ENCODE assay signal across 8 cellular contexts in genomic region chr6:26957399-26958127, GRCh38.
DNase-seq lines count a peak whose midpoint lies in the region; ATAC-seq, FAIRE-seq and TF ChIP-seq lines count a peak whose summit lies in the region.
"Not testable (repeated sequence)": the region's sequence is repeated elsewhere in the genome, so short reads cannot be mapped to it uniquely, and the experiment has no call there.

No MANE protein-coding gene starts in this region.

- H3K9me3 Mint-ChIP-seq in activated T-helper 1 cell treated with anti-CD3 and anti-CD28 coated beads, Interleukin-12 subunit alpha, Interleukin-12 subunit beta, Interleukin-2, Interleukin-4 antibody, amounts not matched to agents 30 ng/mL and 10 ng/mL and 1 ng/mL, durations not matched to agents 14 hours and 24 hours and 36 hours: not testable (repeated sequence)

- H3K23me2 ChIP-seq in H1 (ENCODE audit: low read depth, low read length): not testable (repeated sequence)

- not testable (repeated sequence) for H3K4me1 ChIP-seq in PC-9 (replicated peaks; ENCODE audit: insufficient read depth); H1 (replicated peaks in 1 of 4; ENCODE audit: control insufficient read depth in 3 of 4, insufficient read depth in 4 of 4, low read length in 3 of 4); pancreas; transverse colon

- H3K9ac ChIP-seq in H1 (replicated peaks in 1 of 4; ENCODE audit: extremely low read depth in 1 of 4, low read depth in 3 of 4, low read length in 3 of 4): not testable (repeated sequence)

- H3K79me2 ChIP-seq in PC-9 (ENCODE audit: low read depth); H1 (ENCODE audit: control insufficient read depth in 1 of 2, insufficient read depth in 2 of 2, low read length in 2 of 2): not testable (repeated sequence)

- not testable (repeated sequence) for H3K18ac ChIP-seq in H1 (ENCODE audit: extremely low read depth, low read length)

- peak overlapping the region; percentile 79 for H2AFZ ChIP-seq in PC-9
- not testable (repeated sequence) for H2AFZ ChIP-seq in H1 (ENCODE audit: low read length)

- H3K79me1 ChIP-seq in H1 (ENCODE audit: low read depth, low read length): not testable (repeated sequence)

- H3K14ac ChIP-seq in H1 (ENCODE audit: insufficient read length): not testable (repeated sequence)

- TF ChIP-seq POLR2A in H1 (IDR thresholded peaks at IDR 0.05; ENCODE audit: control extremely low read depth in 1 of 2, low read depth in 2 of 2, low read length in 2 of 2); transverse colon (IDR thresholded peaks at IDR 0.05): not testable (repeated sequence)

- not testable (repeated sequence) for H2BK20ac ChIP-seq in H1 (ENCODE audit: low read length)

- not testable (repeated sequence) for H3K27me3 Mint-ChIP-seq in activated T-helper 1 cell treated with anti-CD3 and anti-CD28 coated beads, Interleukin-12 subunit alpha, Interleukin-12 subunit beta, Interleukin-2, Interleukin-4 antibody, amounts not matched to agents 30 ng/mL and 10 ng/mL and 1 ng/mL, durations not matched to agents 14 hours and 24 hours and 36 hours (ENCODE audit: insufficient read depth)

- H3K27ac Mint-ChIP-seq in activated T-helper 1 cell treated with anti-CD3 and anti-CD28 coated beads, Interleukin-12 subunit alpha, Interleukin-12 subunit beta, Interleukin-2, Interleukin-4 antibody, amounts not matched to agents 30 ng/mL and 10 ng/mL and 1 ng/mL, durations not matched to agents 14 hours and 24 hours and 36 hours: not testable (repeated sequence)

- not testable (repeated sequence) for TF ChIP-seq EP300 in H1 (IDR thresholded peaks at IDR 0.05; ENCODE audit: borderline replicate concordance in 1 of 2, low read depth in 2 of 2, low read length in 2 of 2); transverse colon (IDR thresholded peaks at IDR 0.05; ENCODE audit: low read depth)

- intact Hi-C loops in PC-9 (cut with micrococcal nuclease; ENCODE audit: unreplicated experiment); activated T-helper 1 cell treated with anti-CD3 and anti-CD28 coated beads, Interleukin-12 subunit alpha, Interleukin-12 subunit beta, Interleukin-2, Interleukin-4 antibody, amounts not matched to agents 30 ng/mL and 10 ng/mL and 1 ng/mL, durations not matched to agents 14 hours and 24 hours and 36 hours (cut with micrococcal nuclease); pancreas (cut with DNase I); transverse colon (cut with DNase I; ENCODE audit: low total_unique reads): not testable (repeated sequence)

- not testable (repeated sequence) for H4K91ac ChIP-seq in H1 (replicated peaks; ENCODE audit: insufficient read length, low read length)

- not testable (repeated sequence) for ATAC-seq in pancreas

- H3K4me2 ChIP-seq in PC-9 (peak overlapping the region; percentile 94), H1 (ENCODE audit: insufficient read depth in 1 of 2, low read depth in 2 of 2, low read length in 2 of 2) (peak overlapping the region; percentile 54 to 56)

- H2BK15ac ChIP-seq in H1 (ENCODE audit: low read length): not testable (repeated sequence)

- H4K8ac ChIP-seq in H1 (ENCODE audit: extremely low read depth, insufficient read depth, low read length): not testable (repeated sequence)

- H3K4me3 ChIP-seq in PC-9: peak overlapping the region; percentile 69
- H3K4me3 ChIP-seq in H1 (ENCODE audit: extremely low read depth in 1 of 4, insufficient read depth in 2 of 4, low read depth in 3 of 4, low read length in 4 of 4): peak overlapping the region in 3 of 4 experiments; percentile 12 to 60 (median 43); a peak in 5 of 8 replicates
- peak overlapping the region in 3 of 4 donors; percentile 51 to 60 (median 58) for H3K4me3 ChIP-seq in pancreas
- peak overlapping the region in 3 of 4 donors; percentile 70 to 81 (median 72) for H3K4me3 ChIP-seq in transverse colon

- peak overlapping the region; percentile 53 for H3K27ac ChIP-seq in PC-9
- not testable (repeated sequence) for H3K27ac ChIP-seq in H1 (ENCODE audit: low read depth, low read length)
- H3K27ac ChIP-seq in pancreas: peak overlapping the region; percentile 79 to 92 (median 90)
- peak overlapping the region; percentile 92 to 94 (median 93) for H3K27ac ChIP-seq in transverse colon

- H4K5ac ChIP-seq in H1 (ENCODE audit: insufficient read length, low read depth, low read length): not testable (repeated sequence)

- not testable (repeated sequence) for H3K36me3 Mint-ChIP-seq in activated T-helper 1 cell treated with anti-CD3 and anti-CD28 coated beads, Interleukin-12 subunit alpha, Interleukin-12 subunit beta, Interleukin-2, Interleukin-4 antibody, amounts not matched to agents 30 ng/mL and 10 ng/mL and 1 ng/mL, durations not matched to agents 14 hours and 24 hours and 36 hours (ENCODE audit: low read depth)

- not testable (repeated sequence) for H3K36me3 ChIP-seq in PC-9 (ENCODE audit: low read depth); H1 (ENCODE audit: control insufficient read depth in 2 of 4, insufficient read depth in 4 of 4, low read length in 3 of 4); pancreas; transverse colon

- H4K20me1 ChIP-seq in PC-9 (ENCODE audit: insufficient read depth); H1 (replicated peaks in 1 of 2; ENCODE audit: control insufficient read depth in 1 of 2, insufficient read depth in 2 of 2, low read length in 2 of 2): not testable (repeated sequence)

- H3K4ac ChIP-seq in H1 (replicated peaks; ENCODE audit: insufficient read length, low read depth, low read length): not testable (repeated sequence)

- not testable (repeated sequence) for H3K4me1 Mint-ChIP-seq in activated T-helper 1 cell treated with anti-CD3 and anti-CD28 coated beads, Interleukin-12 subunit alpha, Interleukin-12 subunit beta, Interleukin-2, Interleukin-4 antibody, amounts not matched to agents 30 ng/mL and 10 ng/mL and 1 ng/mL, durations not matched to agents 14 hours and 24 hours and 36 hours (ENCODE audit: low read depth)

- not testable (repeated sequence) for H3F3A ChIP-seq in PC-9 (ENCODE audit: insufficient read depth, low read depth)

- POLR2A ChIA-PET in PC-9 (lab: Charles Lee; ENCODE audit: unreplicated experiment); H1 (lab: Charles Lee; ENCODE audit: partially characterized antibody): not testable (repeated sequence)

- CTCF ChIA-PET in PC-9 (lab: Charles Lee): interaction anchor here (0.6 kb wide), 1 partner anchor 913 kb away, joined by 3 read pairs; no protein-coding TSS in a partner anchor
- CTCF ChIA-PET in H1 (lab: Charles Lee; ENCODE audit: partially characterized antibody): not testable (repeated sequence)

- not testable (repeated sequence) for H3K9me3 ChIP-seq in PC-9 (ENCODE audit: insufficient read depth, low read depth); H1 (ENCODE audit: insufficient read depth in 2 of 2, low read depth in 1 of 2, low read length in 1 of 2); pancreas; transverse colon

- not testable (repeated sequence) for H3K9me2 ChIP-seq in PC-9 (ENCODE audit: insufficient read depth)

- not testable (repeated sequence) for H3K23ac ChIP-seq in H1 (ENCODE audit: insufficient read length)

- H3K4me3 Mint-ChIP-seq in activated T-helper 1 cell treated with anti-CD3 and anti-CD28 coated beads, Interleukin-12 subunit alpha, Interleukin-12 subunit beta, Interleukin-2, Interleukin-4 antibody, amounts not matched to agents 30 ng/mL and 10 ng/mL and 1 ng/mL, durations not matched to agents 14 hours and 24 hours and 36 hours: peak overlapping the region; percentile 84

- H2BK5ac ChIP-seq in H1 (ENCODE audit: low read depth, low read length): not testable (repeated sequence)

- not testable (repeated sequence) for H3K56ac ChIP-seq in H1 (replicated peaks; ENCODE audit: insufficient read length, low read depth, low read length)

- not testable (repeated sequence) for H2AK5ac ChIP-seq in H1 (ENCODE audit: low read depth, low read length)

- TF ChIP-seq RAD21 in H1 (IDR thresholded peaks at IDR 0.05 in 1 of 2, conservative IDR thresholded peaks at IDR 0.05 in 1 of 2; ENCODE audit: low read depth in 2 of 2, low read length in 2 of 2): not testable (repeated sequence)

- TF ChIP-seq CTCF in PC-9 (conservative IDR thresholded peaks at IDR 0.05); H1 (IDR thresholded peaks at IDR 0.05; ENCODE audit: control extremely low read depth in 1 of 3, insufficient read depth in 1 of 3, low read depth in 1 of 3, low read length in 3 of 3); pancreas (IDR thresholded peaks at IDR 0.05); transverse colon (IDR thresholded peaks at IDR 0.05): not testable (repeated sequence)

- TSS peak; percentile 91 for BruUV-seq in PC-9 (replicated peaks; lab: Mats Ljungman, UMichigan)

- not testable (repeated sequence) for H2BK120ac ChIP-seq in H1 (replicated peaks; ENCODE audit: low read depth, low read length)

- H3K27me3 ChIP-seq in PC-9 (ENCODE audit: insufficient read depth, low read depth); H1 (replicated peaks in 1 of 4; ENCODE audit: control insufficient read depth in 3 of 4, extremely low read depth in 1 of 4, insufficient read depth in 3 of 4, low read length in 3 of 4); pancreas; transverse colon: not testable (repeated sequence)

- DNase-seq in Daoy (ENCODE audit: low read depth): peak; percentile 0
- peak; percentile 8 for DNase-seq in LoVo (ENCODE audit: low spot score)
- DNase-seq in PC-9: peak; percentile 1 to 34
- DNase-seq in activated T-helper 1 cell treated with anti-CD3 and anti-CD28 coated beads, Interleukin-12 subunit alpha, Interleukin-12 subunit beta, Interleukin-2, Interleukin-4 antibody, amounts not matched to agents 30 ng/mL and 10 ng/mL and 1 ng/mL, durations not matched to agents 14 hours and 24 hours and 36 hours (ENCODE audit: low spot score): not testable (repeated sequence)
- DNase-seq in H1 (ENCODE audit: low read depth in 1 of 2, low spot score in 2 of 2): peak in 1 of 2 experiments; percentile 45
- DNase-seq in inferior parietal cortex (ENCODE audit: extremely low spot score): peak; percentile 21
- peak in 2 of 6 donors; percentile 7 to 12 for DNase-seq in pancreas
- DNase-seq in transverse colon: peak; percentile 7

- in situ Hi-C loops in transverse colon (cut with MboI; ENCODE audit: low pct_ligation_motif_present in 1 of 4, low pct_unique_long_range_greater_than_20kb in 1 of 4, low sequenced_read_pairs in 3 of 4): not testable (repeated sequence)

- H2BK12ac ChIP-seq in H1 (ENCODE audit: low read depth, low read length): not testable (repeated sequence)

- WGBS in H1 (ENCODE audit: extremely low coverage in 1 of 2, insufficient coverage in 1 of 2, insufficient read length in 1 of 2, insufficient replicate concordance in 2 of 2, low coverage in 1 of 2, low lambda C conversion rate in 2 of 2, missing lambda C conversion rate in 1 of 2), 2 experiments: 67% methylated on average over 6 of the region's 6 CpGs; no CpG with 5 or more reads in 1 of the 2 experiments
- 17 to 20% methylated on average over 6 of the region's 6 CpGs for WGBS in pancreas, 2 donors
- 51 to 73% methylated on average over 5 to 6 of the region's 6 CpGs for WGBS in transverse colon (ENCODE audit: low coverage in 1 of 2), 2 donors

- not testable (repeated sequence) for FAIRE-seq in H1 (lab: Jason Lieb, UNC); pancreas (lab: Jason Lieb, UNC)
